ENCODE assay signal across 1 cellular context in genomic region chr16:27334874-27335273, GRCh38.
TF ChIP-seq lines count a peak whose summit lies in the region.

No MANE protein-coding gene starts in this region.

TF ChIP-seq in SK-N-SH, 30 proteins besides CTCF, POLR2A, EP300 and RAD21 (continued from another document):
- TF ChIP-seq, protein P1, sequence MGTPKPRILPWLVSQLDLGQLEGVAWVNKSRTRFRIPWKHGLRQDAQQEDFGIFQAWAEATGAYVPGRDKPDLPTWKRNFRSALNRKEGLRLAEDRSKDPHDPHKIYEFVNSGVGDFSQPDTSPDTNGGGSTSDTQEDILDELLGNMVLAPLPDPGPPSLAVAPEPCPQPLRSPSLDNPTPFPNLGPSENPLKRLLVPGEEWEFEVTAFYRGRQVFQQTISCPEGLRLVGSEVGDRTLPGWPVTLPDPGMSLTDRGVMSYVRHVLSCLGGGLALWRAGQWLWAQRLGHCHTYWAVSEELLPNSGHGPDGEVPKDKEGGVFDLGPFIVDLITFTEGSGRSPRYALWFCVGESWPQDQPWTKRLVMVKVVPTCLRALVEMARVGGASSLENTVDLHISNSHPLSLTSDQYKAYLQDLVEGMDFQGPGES (IDR thresholded peaks at IDR 0.05; ENCODE audit: low read depth, low read length), result no peak
- TF ChIP-seq TEAD4 (IDR thresholded peaks at IDR 0.05; ENCODE audit: borderline replicate concordance, insufficient read depth) (no peak), MEF2A (IDR thresholded peaks at IDR 0.05; ENCODE audit: borderline replicate concordance, low read depth) (no peak), NRF1 (IDR thresholded peaks at IDR 0.05; ENCODE audit: low read depth, low read length) (no peak)
